Comparison of ENCODE assay signal across 23 cellular contexts in the genomic region with DNA sequence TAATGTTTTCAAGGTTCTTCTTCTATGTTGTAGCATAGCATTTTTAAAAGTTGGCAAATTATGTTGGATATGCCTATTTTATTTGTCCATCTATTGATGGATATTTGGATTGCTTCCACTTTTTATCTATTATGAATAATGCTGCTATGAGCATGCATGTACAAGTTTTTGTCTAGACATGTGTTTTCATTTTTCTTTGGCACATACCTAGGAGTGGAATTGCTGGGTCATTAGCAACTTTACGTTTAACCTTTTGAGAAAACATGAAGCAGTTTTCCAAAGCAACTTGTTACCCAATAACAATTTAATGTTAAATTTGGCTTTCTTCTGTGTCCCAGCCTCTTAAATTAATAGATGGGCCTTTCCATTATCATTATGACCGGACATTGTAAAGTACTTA. TPM values are rescaled to one million over a fixed set of nuclear protein-coding genes. Genes with fewer than 3 reads are reported as not detected.
DNase-seq lines count a peak whose midpoint lies in the region; TF ChIP-seq lines count a peak whose summit lies in the region.
"Had no signal": no experiment of that assay in that cellular context is flagged by ENCODE, and none has a peak within 500 bp of the region (broad histone marks: within the 10 kb centered on the region; RNA-seq: fewer than 3 reads in every experiment).

No MANE protein-coding gene starts in this region.

- TF ChIP-seq CTCF in MCF 10A (IDR thresholded peaks at IDR 0.05; ENCODE audit: unreplicated experiment) (no peak), breast epithelium (IDR thresholded peaks at IDR 0.05) (no peak), epithelial cell of esophagus (IDR thresholded peaks at IDR 0.05; ENCODE audit: insufficient read depth, low read depth, low read length, missing control alignments) (no peak), endodermal cell (conservative IDR thresholded peaks at IDR 0.05) (no peak)

- H3K9me3 Mint-ChIP-seq in MCF 10A (ENCODE audit: unreplicated experiment) = no peaks in the 10 kb centered on the region
- no peaks in the 10 kb centered on the region for H3K9me3 Mint-ChIP-seq in endodermal cell
- H3K9me3 Mint-ChIP-seq: CD4-positive, alpha-beta T cell; CD8-positive, alpha-beta T cell had no signal

- CTCF ChIA-PET in MCF 10A (lab: Yijun Ruan, JAX) = no interaction called here

- H3K4me1 ChIP-seq in breast epithelium (no peaks in the 10 kb centered on the region), endodermal cell (ENCODE audit: control insufficient read depth, insufficient read depth, low read length) (no peaks in the 10 kb centered on the region)
- H3K4me1 ChIP-seq: A549; BLaER1 treated with 17β-estradiol and CSF1 and Interleukin-3, amounts not matched to agents 10 nM and 100 nM; Caco-2 had no signal

- H3K27me3 ChIP-seq in breast epithelium (no peaks in the 10 kb centered on the region), endodermal cell (ENCODE audit: control insufficient read depth, insufficient read depth, low read length, poor library complexity, severe bottlenecking) (no peaks in the 10 kb centered on the region)
- H3K27me3 ChIP-seq: BLaER1 treated with 17β-estradiol and CSF1 and Interleukin-3, amounts not matched to agents 10 nM and 100 nM had no signal

- no peak for TF ChIP-seq POLR2A in breast epithelium (IDR thresholded peaks at IDR 0.05)

- DNase-seq in MCF 10A (ENCODE audit: unreplicated experiment) (peak; percentile 2), breast epithelium (ENCODE audit: low spot score in 2 of 2) (no peak), epithelial cell of esophagus (ENCODE audit: low read depth) (peak; percentile 57), endodermal cell (no peak)
- no peak for DNase-seq in activated CD4-positive, CD25-positive, alpha-beta regulatory T cell treated with anti-CD3 and anti-CD28 coated beads, Interleukin-2, amount 50 U/mL, for 72 hours
- DNase-seq: AML-193; Caco-2; Calu3; CD4-positive, alpha-beta T cell; CD8-positive, alpha-beta T cell; DMS 273 treated with DMSO at 0.1 percent for 48 hours; DMS153; DMS53; DMS79; DND-41; EL; GDM1 had no signal

- BruUV-seq in MCF 10A (replicated peaks; lab: Mats Ljungman, UMichigan) = no TSS peak

- H3K9me3 ChIP-seq in breast epithelium = no peaks in the 10 kb centered on the region
- no peaks in the 10 kb centered on the region for H3K9me3 ChIP-seq in endodermal cell (ENCODE audit: control insufficient read depth, low read length)
- H3K9me3 ChIP-seq: A549; BLaER1 treated with 17β-estradiol and CSF1 and Interleukin-3, amounts not matched to agents 10 nM and 100 nM; Caco-2 had no signal

- 92 to 100% methylated on average over 1 to 2 of the region's 2 CpGs for WGBS in endodermal cell (ENCODE audit: insufficient coverage in 1 of 2, insufficient read length in 1 of 2), 2 experiments

- H3K27me3 Mint-ChIP-seq in MCF 10A (ENCODE audit: insufficient read depth, unreplicated experiment) = no peaks in the 10 kb centered on the region
- H3K27me3 Mint-ChIP-seq in endodermal cell (ENCODE audit: insufficient read depth) = no peaks in the 10 kb centered on the region
- H3K27me3 Mint-ChIP-seq: CD4-positive, alpha-beta T cell had no signal

- H3K4me3 Mint-ChIP-seq in MCF 10A (ENCODE audit: unreplicated experiment) = no peak overlapping the region
- H3K4me3 Mint-ChIP-seq in endodermal cell = no peak overlapping the region
- H3K4me3 Mint-ChIP-seq: B cell; CD4-positive, alpha-beta T cell; CD8-positive, alpha-beta T cell had no signal

- no peaks in the 10 kb centered on the region for H3K4me1 Mint-ChIP-seq in MCF 10A (ENCODE audit: insufficient read depth, unreplicated experiment)
- no peaks in the 10 kb centered on the region for H3K4me1 Mint-ChIP-seq in endodermal cell
- H3K4me1 Mint-ChIP-seq: B cell had no signal

- H3K27ac ChIP-seq in breast epithelium (no peak overlapping the region), endodermal cell (ENCODE audit: low read depth, low read length) (no peak overlapping the region)
- H3K27ac ChIP-seq: 22Rv1; A549; BLaER1 treated with 17β-estradiol and CSF1 and Interleukin-3, amounts not matched to agents 10 nM and 100 nM; C4-2B had no signal

- H3K36me3 ChIP-seq in breast epithelium = no peaks in the 10 kb centered on the region
- H3K36me3 ChIP-seq in endodermal cell (ENCODE audit: control insufficient read depth, insufficient read depth, low read length) = no peaks in the 10 kb centered on the region
- H3K36me3 ChIP-seq: BLaER1 treated with 17β-estradiol and CSF1 and Interleukin-3, amounts not matched to agents 10 nM and 100 nM had no signal

- H3K36me3 Mint-ChIP-seq in MCF 10A (ENCODE audit: insufficient read depth, unreplicated experiment) = no peaks in the 10 kb centered on the region
- H3K36me3 Mint-ChIP-seq in endodermal cell (ENCODE audit: low read depth) = no peaks in the 10 kb centered on the region
- H3K36me3 Mint-ChIP-seq: CD8-positive, alpha-beta T cell had no signal

- H3K27ac Mint-ChIP-seq in MCF 10A (ENCODE audit: low read depth, unreplicated experiment) = no peak overlapping the region
- no peak overlapping the region for H3K27ac Mint-ChIP-seq in endodermal cell
- H3K27ac Mint-ChIP-seq: B cell; CD4-positive, alpha-beta T cell; CD8-positive, alpha-beta T cell had no signal

- POLR2A ChIA-PET in MCF 10A (lab: Yijun Ruan, JAX) = no interaction called here

- no peak overlapping the region for H3K9ac ChIP-seq in endodermal cell (ENCODE audit: extremely low read depth, low read length, poor library complexity, severe bottlenecking)
- H3K9ac ChIP-seq: BLaER1 treated with 17β-estradiol and CSF1 and Interleukin-3, amounts not matched to agents 10 nM and 100 nM had no signal

- intact Hi-C loops in MCF 10A (cut with micrococcal nuclease) = no loop called here
- intact Hi-C loops in breast epithelium (cut with DNase I; ENCODE audit: low total_unique reads) = no loop called here

- H3K4me3 ChIP-seq in breast epithelium (no peak overlapping the region), epithelial cell of esophagus (ENCODE audit: low read length) (no peak overlapping the region), endodermal cell (ENCODE audit: low read length) (no peak overlapping the region)
- H3K4me3 ChIP-seq: A549; BLaER1 treated with 17β-estradiol and CSF1 and Interleukin-3, amounts not matched to agents 10 nM and 100 nM; GM12878 had no signal

RNA-seq across cellular contexts. Expression of a gene that starts 30.3 kb away (rescaled TPM):
- total RNA-seq in MCF 10A (2022) = 0.14 and 0.76 TPM in 2 replicates
- total RNA-seq in breast epithelium = 1 to 10 TPM; 2.3 to 4.1 (median 3.0) TPM
- 1 to 10 TPM; 1.6 to 2.0 TPM for total RNA-seq in endodermal cell
- 0.82 TPM for polyA plus RNA-seq in endodermal cell (2013, experiment 1 of 2)
- 0.70 TPM for polyA plus RNA-seq in endodermal cell (2013, experiment 2 of 2)

Comparison
In these comparisons a context has a peak if more than half of its experiments do, and no peak if none do; other contexts are left out.
1. DNase-seq: peak in MCF 10A (single experiment) and epithelial cell of esophagus (single experiment); none in breast epithelium (0 of 2), activated CD4-positive, CD25-positive, alpha-beta regulatory T cell treated with anti-CD3 and anti-CD28 coated beads, Interleukin-2, amount 50 U/mL, for 72 hours (single experiment) and endodermal cell (single experiment).